Comparison of ENCODE assay signal across 28 cellular contexts in the genomic region with DNA sequence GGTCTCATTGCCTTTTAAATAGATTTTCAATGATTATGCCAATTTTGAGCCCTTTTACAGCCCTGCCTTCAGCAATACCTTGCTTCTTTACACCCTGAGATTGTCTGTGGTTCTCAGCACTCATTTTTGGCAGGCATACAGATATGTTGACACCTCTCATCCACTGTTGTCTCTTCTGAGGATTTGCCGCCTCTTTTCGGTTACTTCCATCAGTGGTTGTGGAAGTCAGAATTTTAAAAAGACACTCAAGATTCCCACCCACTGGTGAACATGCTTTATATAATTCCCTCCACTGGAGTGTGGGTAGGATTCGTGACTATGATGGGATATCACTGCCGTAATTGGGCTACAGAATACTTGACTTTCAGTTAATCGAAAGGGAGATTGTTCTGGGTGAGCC. TPM values are rescaled to one million over a fixed set of nuclear protein-coding genes. Genes with fewer than 3 reads are reported as not detected.
"Had no signal": no experiment of that assay in that cellular context is flagged by ENCODE, and none has a peak within 500 bp of the region (broad histone marks: within the 10 kb centered on the region; RNA-seq: fewer than 3 reads in every experiment).

No MANE protein-coding gene starts in this region.

- H3K4me1 ChIP-seq: SJCRH30 had no signal

- H3K9me3 Mint-ChIP-seq: activated naive CD8-positive, alpha-beta T cell treated with anti-CD3 and anti-CD28 coated beads for 36 hours had no signal

- DNase-seq: activated CD4-positive, alpha-beta T cell treated with anti-CD3 and anti-CD28 coated beads for 1 hour; activated CD4-positive, alpha-beta T cell treated with anti-CD3 and anti-CD28 coated beads for 48 hours; activated CD4-positive, CD25-positive, alpha-beta regulatory T cell; activated CD8-positive, alpha-beta T cell treated with anti-CD3 and anti-CD28 coated beads, Interleukin-2, amount 10 ng/mL, durations not matched to agents 7 days and 5 days; activated effector memory CD4-positive, alpha-beta T cell treated with Interleukin-2 at 50 U/mL for 16 hours; activated naive CD4-positive, alpha-beta T cell treated with anti-CD3 and anti-CD28 coated beads, Interleukin-2, amount 10 ng/mL, durations not matched to agents 7 days and 5 days; activated naive CD8-positive, alpha-beta T cell treated with anti-CD3 and anti-CD28 coated beads for 36 hours; activated T-cell treated with anti-CD3 and anti-CD28 coated beads for 4 hours; activated T-cell treated with anti-CD3 and anti-CD28 coated beads, Interleukin-2, amount 50 U/mL, for 4 hours; amniotic stem cell; aorta; brain microvascular endothelial cell; central memory CD4-positive, alpha-beta T cell; MM.1S; MV-4-11; NCI-H1092; NCI-H1436 treated with DMSO at 0.1 percent for 48 hours; NCI-H1694 treated with DMSO at 0.1 percent for 48 hours; NCI-H2029; NCI-H345; NCI-H524 treated with DMSO at 0.1 percent for 48 hours; SHP77; SJCRH30; T1000; WERI-Rb-1 had no signal

- H3K4me1 Mint-ChIP-seq: activated naive CD4-positive, alpha-beta T cell treated with anti-CD3 and anti-CD28 coated beads, Interleukin-2, amount 10 ng/mL, durations not matched to agents 7 days and 5 days; activated naive CD8-positive, alpha-beta T cell treated with anti-CD3 and anti-CD28 coated beads for 36 hours had no signal

- H3K27me3 ChIP-seq: brain microvascular endothelial cell, SJCRH30 had no signal

- H3K36me3 Mint-ChIP-seq: activated naive CD4-positive, alpha-beta T cell treated with anti-CD3 and anti-CD28 coated beads, Interleukin-2, amount 10 ng/mL, durations not matched to agents 7 days and 5 days; activated naive CD8-positive, alpha-beta T cell treated with anti-CD3 and anti-CD28 coated beads for 36 hours had no signal

- H3K27me3 Mint-ChIP-seq: activated naive CD4-positive, alpha-beta T cell treated with anti-CD3 and anti-CD28 coated beads, Interleukin-2, amount 10 ng/mL, durations not matched to agents 7 days and 5 days had no signal

- ATAC-seq: activated CD8-positive, alpha-beta T cell treated with anti-CD3 and anti-CD28 coated beads, Interleukin-2, amount 10 ng/mL, durations not matched to agents 7 days and 5 days; activated T-cell treated with anti-CD3 and anti-CD28 coated beads, Interleukin-2, amount 50 U/mL, for 4 hours; Panc1 had no signal

- H3K4me3 ChIP-seq: SJCRH30, SK-N-MC had no signal

- H3K4me3 Mint-ChIP-seq: activated CD8-positive, alpha-beta T cell treated with anti-CD3 and anti-CD28 coated beads, Interleukin-2, amount 10 ng/mL, durations not matched to agents 7 days and 5 days; activated naive CD4-positive, alpha-beta T cell treated with anti-CD3 and anti-CD28 coated beads, Interleukin-2, amount 10 ng/mL, durations not matched to agents 7 days and 5 days; activated naive CD8-positive, alpha-beta T cell treated with anti-CD3 and anti-CD28 coated beads for 36 hours; activated T-cell treated with anti-CD3 and anti-CD28 coated beads, Interleukin-2, amount 50 U/mL, for 4 hours had no signal

- H3K9me3 ChIP-seq: SJCRH30 had no signal

- H3K36me3 ChIP-seq: brain microvascular endothelial cell, SJCRH30, WERI-Rb-1 had no signal

- H3K27ac ChIP-seq: brain microvascular endothelial cell, SJCRH30, SK-N-MC, WERI-Rb-1 had no signal

- H3K27ac Mint-ChIP-seq: activated CD8-positive, alpha-beta T cell treated with anti-CD3 and anti-CD28 coated beads, Interleukin-2, amount 10 ng/mL, durations not matched to agents 7 days and 5 days; activated naive CD4-positive, alpha-beta T cell treated with anti-CD3 and anti-CD28 coated beads, Interleukin-2, amount 10 ng/mL, durations not matched to agents 7 days and 5 days; activated naive CD8-positive, alpha-beta T cell treated with anti-CD3 and anti-CD28 coated beads for 36 hours had no signal

RNA-seq across cellular contexts. Expression of gene KIF13A, which starts 37.4 kb away (rescaled TPM):
- total RNA-seq: activated CD8-positive, alpha-beta T cell treated with anti-CD3 and anti-CD28 coated beads, Interleukin-2, amount 10 ng/mL, durations not matched to agents 7 days and 5 days; activated naive CD8-positive, alpha-beta T cell treated with anti-CD3 and anti-CD28 coated beads for 36 hours; T-helper 2 cell treated with Interferon-gamma antibody and Interleukin-4, amounts not matched to agents 100 ng/mL and 5 ng/mL, for 36 hours had no signal
